ENCODE assay signal across 21 cellular contexts in the genomic region with DNA sequence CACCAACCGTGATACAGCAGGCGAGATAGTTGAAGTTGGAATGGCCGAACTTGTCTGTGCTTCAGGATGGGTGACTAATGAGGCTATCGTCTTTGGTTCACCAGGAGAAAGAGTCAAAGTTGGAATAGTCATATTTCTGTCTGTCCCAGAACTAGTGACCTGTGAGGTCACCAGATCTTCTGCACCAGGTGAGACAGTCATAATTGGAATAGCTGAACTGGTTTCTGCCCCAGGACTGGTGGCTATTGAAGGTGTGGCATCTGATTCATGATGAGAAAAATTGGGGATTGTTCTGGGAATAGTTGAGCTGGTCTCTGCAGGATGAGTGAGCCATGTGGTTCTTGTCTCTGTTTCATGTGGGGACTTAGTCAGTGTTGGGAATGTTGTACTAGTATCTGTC.
"Had no signal": no experiment of that assay in that cellular context is flagged by ENCODE, and none has a peak within 500 bp of the region (broad histone marks: within the 10 kb centered on the region; RNA-seq: fewer than 3 reads in every experiment).

No MANE protein-coding gene starts in this region.

- H3K4me2 ChIP-seq: SK-N-SH had no signal

- ATAC-seq: Panc1 had no signal

- DNase-seq: IMR-90, Karpas-422, KG1, MM.1S, NCI-H1092 treated with DMSO at 0.1 percent for 48 hours, NCI-H1436, NCI-H187, NCI-H2029, NCI-H2081 treated with DMSO at 0.1 percent for 48 hours, NCI-H2171, NCI-H226, NCI-H446, NCI-H510A, NCI-H524 treated with DMSO at 0.1 percent for 48 hours, NCI-H69, NCI-H774, SHP77, SK-N-SH, SW 1271 had no signal

- H3K27ac ChIP-seq: RWPE1 had no signal

- H3K9me3 ChIP-seq: SK-N-SH had no signal

- H3K9ac ChIP-seq: SK-N-SH had no signal
